Comparison of ENCODE assay signal across 1 cellular context in genomic region chr1:178101654-178102053, GRCh38.
TF ChIP-seq lines count a peak whose summit lies in the region.

No MANE protein-coding gene starts in this region.

TF ChIP-seq in WTC11, 78 proteins besides CTCF, POLR2A, EP300 and RAD21 (continued from another document):
- TF ChIP-seq E2F4 (CRISPR knock-in tag; IDR thresholded peaks at IDR 0.05; ENCODE audit: borderline replicate concordance, low read depth) (no peak), FOXJ3 (CRISPR knock-in tag; IDR thresholded peaks at IDR 0.05; ENCODE audit: borderline replicate concordance) (no peak), ZNF219 (CRISPR knock-in tag; IDR thresholded peaks at IDR 0.05; ENCODE audit: borderline replicate concordance) (no peak), NR3C1 (CRISPR knock-in tag; conservative IDR thresholded peaks at IDR 0.05; ENCODE audit: low read depth) (no peak), CDX4 (CRISPR knock-in tag; IDR thresholded peaks at IDR 0.05; ENCODE audit: borderline replicate concordance) (no peak), PRRX2 (CRISPR knock-in tag; IDR thresholded peaks at IDR 0.05) (no peak), CBFB (CRISPR knock-in tag; IDR thresholded peaks at IDR 0.05; ENCODE audit: low read depth) (no peak), KAT7 (CRISPR knock-in tag; IDR thresholded peaks at IDR 0.05; ENCODE audit: borderline replicate concordance) (no peak)
